Comparison of ENCODE assay signal across 16 cellular contexts in the genomic region with DNA sequence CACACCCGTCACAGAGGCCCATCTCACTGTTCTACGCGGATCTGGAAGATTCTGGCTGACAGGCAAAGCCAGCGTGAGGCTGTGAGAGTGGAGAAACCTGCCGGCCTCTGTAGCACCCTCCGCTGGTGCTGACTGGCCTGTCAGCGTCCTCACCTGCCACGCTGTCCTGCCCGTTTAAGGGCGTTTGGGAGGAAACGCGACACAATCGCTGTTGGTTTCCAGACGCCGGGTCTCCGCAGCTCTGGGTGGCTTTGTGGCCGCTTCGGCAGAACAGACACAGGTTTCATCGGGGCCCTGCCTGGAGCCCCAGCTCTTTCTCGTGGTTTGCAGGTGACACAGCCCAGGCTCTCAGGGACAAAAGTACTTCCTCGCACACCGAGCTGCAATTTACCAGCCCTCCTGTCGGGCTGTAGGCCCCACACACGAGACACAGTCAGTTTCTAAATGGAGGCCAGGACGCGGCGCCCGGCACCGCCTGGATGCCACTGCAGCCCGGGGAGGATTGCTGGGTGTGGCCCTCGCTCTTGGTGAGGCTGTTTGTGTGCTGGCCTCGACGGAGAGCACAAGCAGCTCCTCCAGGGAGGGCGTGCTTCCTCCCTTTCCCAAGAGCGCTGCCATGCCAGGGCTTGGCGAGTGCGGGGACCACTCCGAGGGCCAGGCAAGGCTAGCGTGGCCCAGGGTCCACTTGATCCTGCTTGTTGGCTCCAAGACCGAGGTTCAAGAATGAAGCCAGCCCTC.
"Had no signal": no experiment of that assay in that cellular context is flagged by ENCODE, and none has a peak within 500 bp of the region (broad histone marks: within the 10 kb centered on the region; RNA-seq: fewer than 3 reads in every experiment).

No MANE protein-coding gene starts in this region.

- H3K27ac ChIP-seq: ascending aorta, gastroesophageal sphincter, psoas muscle, stomach, testis, VCaP had no signal

- H3K36me3 ChIP-seq: ascending aorta, gastroesophageal sphincter, stomach had no signal

- H3K4me3 ChIP-seq: ascending aorta, gastroesophageal sphincter, psoas muscle, stomach, testis had no signal

- H3K4me3 Mint-ChIP-seq: activated CD4-positive, alpha-beta memory T cell treated with anti-CD3 and anti-CD28 coated beads, Interleukin-2, amount 10 ng/mL, durations not matched to agents 7 days and 5 days; activated CD4-positive, alpha-beta T cell treated with anti-CD3 and anti-CD28 coated beads for 36 hours; activated T-cell treated with anti-CD3 and anti-CD28 coated beads, Interleukin-2, amount 50 U/mL, for 4 hours had no signal

- DNase-seq: activated CD4-positive, alpha-beta memory T cell treated with anti-CD3 and anti-CD28 coated beads, Interleukin-2, amount 10 ng/mL, durations not matched to agents 7 days and 5 days; activated CD4-positive, alpha-beta T cell treated with anti-CD3 and anti-CD28 coated beads for 36 hours; activated gamma-delta T cell treated with Interleukin-2 at 50 U/mL for 16 hours; activated T-cell treated with anti-CD3 and anti-CD28 coated beads, Interleukin-2, amount 50 U/mL, for 4 hours; dermis blood vessel endothelial cell; islet precursor cell; midbrain; psoas muscle; stomach; T-helper 1 cell; testis had no signal

- H3K27ac Mint-ChIP-seq: activated CD4-positive, alpha-beta memory T cell treated with anti-CD3 and anti-CD28 coated beads, Interleukin-2, amount 10 ng/mL, durations not matched to agents 7 days and 5 days; activated CD4-positive, alpha-beta T cell treated with anti-CD3 and anti-CD28 coated beads for 36 hours had no signal

- H3K4me1 Mint-ChIP-seq: activated CD4-positive, alpha-beta memory T cell treated with anti-CD3 and anti-CD28 coated beads, Interleukin-2, amount 10 ng/mL, durations not matched to agents 7 days and 5 days; activated CD4-positive, alpha-beta T cell treated with anti-CD3 and anti-CD28 coated beads for 36 hours had no signal

- ATAC-seq: activated CD4-positive, alpha-beta T cell treated with anti-CD3 and anti-CD28 coated beads for 36 hours; activated T-cell treated with anti-CD3 and anti-CD28 coated beads, Interleukin-2, amount 50 U/mL, for 4 hours; gastroesophageal sphincter; left lobe of liver; psoas muscle; sciatic nerve had no signal

- H3K9me3 Mint-ChIP-seq: activated T-cell treated with anti-CD3 and anti-CD28 coated beads, Interleukin-2, amount 50 U/mL, for 4 hours had no signal

- H3K27me3 Mint-ChIP-seq: activated CD4-positive, alpha-beta memory T cell treated with anti-CD3 and anti-CD28 coated beads, Interleukin-2, amount 10 ng/mL, durations not matched to agents 7 days and 5 days; activated CD4-positive, alpha-beta T cell treated with anti-CD3 and anti-CD28 coated beads for 36 hours had no signal

- H3K27me3 ChIP-seq: ascending aorta, testis had no signal
